12 cellular contexts compared by ENCODE assay signal in genomic region chr13:99196466-99197256, GRCh38. TPM values are rescaled to one million over a fixed set of nuclear protein-coding genes. Genes with fewer than 3 reads are reported as not detected.
A peak's percentile ranks its signal among the peaks of the same experiment; 100 is the strongest.
DNase-seq lines count a peak whose midpoint lies in the region; ATAC-seq and TF ChIP-seq lines count a peak whose summit lies in the region.
"Had no signal": no experiment of that assay in that cellular context is flagged by ENCODE, and none has a peak within 500 bp of the region (broad histone marks: within the 10 kb centered on the region; RNA-seq: fewer than 3 reads in every experiment).

No MANE protein-coding gene starts in this region.

- H3K79me2 ChIP-seq in PC-9 (ENCODE audit: low read depth) = peaks cover 34% of the 10 kb centered on the region

- H3K9ac ChIP-seq in neuronal stem cell (ENCODE audit: low read depth, low read length, poor library complexity) = no peak overlapping the region

- no peak overlapping the region for H3K4me3 ChIP-seq in AG10803 (ENCODE audit: low read length)
- H3K4me3 ChIP-seq in PC-9 = peak overlapping the region; percentile 99; the same call in 1 of the 2 replicates
- H3K4me3 ChIP-seq in fibroblast of mammary gland (ENCODE audit: control insufficient read depth, low read depth, low read length) = no peak overlapping the region
- no peak overlapping the region for H3K4me3 ChIP-seq in neuronal stem cell (ENCODE audit: low read length in 2 of 2)
- H3K4me3 ChIP-seq: sigmoid colon had no signal

- H3K27ac ChIP-seq in PC-9 = peak overlapping the region; percentile 99
- no peak overlapping the region for H3K27ac ChIP-seq in neuronal stem cell (replicated peaks; ENCODE audit: low read length)
- H3K27ac ChIP-seq: sigmoid colon had no signal

- H3K9me3 ChIP-seq in PC-9 (ENCODE audit: insufficient read depth, low read depth) (no peaks in the 10 kb centered on the region), neuronal stem cell (replicated peaks in 1 of 2; ENCODE audit: control insufficient read depth in 2 of 2, insufficient read depth in 1 of 2, low read depth in 1 of 2, low read length in 2 of 2) (no peaks in the 10 kb centered on the region)
- H3K9me3 ChIP-seq: sigmoid colon had no signal

- H3F3A ChIP-seq in PC-9 (ENCODE audit: insufficient read depth, low read depth) = peaks cover 73% of the 10 kb centered on the region

- no CpG with 5 or more reads among the region's 5 CpGs for WGBS in neuronal stem cell (ENCODE audit: extremely low coverage in 2 of 2, insufficient read length in 2 of 2, insufficient replicate concordance in 1 of 2), 2 donors

- H3K4me1 ChIP-seq in PC-9 (replicated peaks; ENCODE audit: insufficient read depth) (peaks cover 64% of the 10 kb centered on the region), neuronal stem cell (ENCODE audit: control insufficient read depth in 2 of 2, insufficient read depth in 1 of 2, low read depth in 1 of 2, low read length in 2 of 2) (peaks cover 0 to 2% of the 10 kb centered on the region in 2 donors)

- no peak overlapping the region for H3K14ac ChIP-seq in neuronal stem cell (ENCODE audit: low read length)

- H4K20me1 ChIP-seq in PC-9 (ENCODE audit: insufficient read depth) = no peaks in the 10 kb centered on the region

- DNase-seq in AG10803 (ENCODE audit: low read depth) = no peak
- peak; percentile 47 to 89 for DNase-seq in PC-9
- no peak for DNase-seq in fibroblast of mammary gland (ENCODE audit: low read depth)
- no peak for DNase-seq in neuronal stem cell (ENCODE audit: low spot score)
- DNase-seq: islet precursor cell; Right ventricle myocardium superior; sigmoid colon; stimulated activated naive CD8-positive, alpha-beta T cell treated with anti-CD3 and anti-CD28 coated beads, Interleukin-15, Interleukin-2, amounts not matched to agents 100 U/mL and 50 U/mL, for 24 hours had no signal

- H2BK5ac ChIP-seq in neuronal stem cell (ENCODE audit: low read length) = no peak overlapping the region

- BruUV-seq in PC-9 (replicated peaks; lab: Mats Ljungman, UMichigan) = no TSS peak

- H3K4ac ChIP-seq in neuronal stem cell (ENCODE audit: low read length) = no peak overlapping the region

- H4K8ac ChIP-seq in neuronal stem cell (ENCODE audit: low read depth, low read length) = no peak overlapping the region

- ATAC-seq in HG02623 (IDR thresholded peaks at IDR 0.05; ENCODE audit: unreplicated experiment) = no peak
- no peak for ATAC-seq in GM19023 (IDR thresholded peaks at IDR 0.05; ENCODE audit: unreplicated experiment)
- no peak for ATAC-seq in GM21390 (IDR thresholded peaks at IDR 0.05; ENCODE audit: unreplicated experiment)
- ATAC-seq: stimulated activated naive CD8-positive, alpha-beta T cell treated with anti-CD3 and anti-CD28 coated beads, Interleukin-15, Interleukin-2, amounts not matched to agents 100 U/mL and 50 U/mL, for 24 hours had no signal

- H4K91ac ChIP-seq in neuronal stem cell (ENCODE audit: low read depth, low read length, poor library complexity) = no peak overlapping the region

- no peak overlapping the region for H3K18ac ChIP-seq in neuronal stem cell (ENCODE audit: low read length)

- no peak overlapping the region for H2BK15ac ChIP-seq in neuronal stem cell (ENCODE audit: low read length)

- H3K36me3 ChIP-seq in PC-9 (ENCODE audit: low read depth) = no peaks in the 10 kb centered on the region
- H3K36me3 ChIP-seq in neuronal stem cell (replicated peaks in 1 of 2; ENCODE audit: control insufficient read depth in 2 of 2, insufficient read depth in 2 of 2, low read length in 2 of 2) = no peaks in the 10 kb centered on the region
- H3K36me3 ChIP-seq: sigmoid colon had no signal

- H3K4me2 ChIP-seq in PC-9 (peak overlapping the region; percentile 93), neuronal stem cell (ENCODE audit: insufficient read depth, low read length, poor library complexity, severe bottlenecking) (no peak overlapping the region)

- H2BK120ac ChIP-seq in neuronal stem cell (ENCODE audit: low read depth, low read length) = no peak overlapping the region

- CTCF ChIA-PET in PC-9 (lab: Charles Lee) = no interaction called here

- no peak overlapping the region for H2AK5ac ChIP-seq in neuronal stem cell (ENCODE audit: low read depth, low read length)

- H3K79me1 ChIP-seq in neuronal stem cell (ENCODE audit: low read depth, low read length) = peaks cover 3% of the 10 kb centered on the region

- H2AFZ ChIP-seq in PC-9 (no peak overlapping the region), neuronal stem cell (ENCODE audit: low read length) (no peak overlapping the region)

- peak; percentile 14; the same call in 1 of the 2 replicates for TF ChIP-seq CTCF in AG10803 (conservative IDR thresholded peaks at IDR 0.05; ENCODE audit: low read length)
- 0 out of 3 replicates have a peak, but pooled peaks have one; percentile 14 for TF ChIP-seq CTCF in GM12872 (IDR thresholded peaks at IDR 0.05; ENCODE audit: insufficient read depth, low read depth, low read length)
- peak; percentile 60 for TF ChIP-seq CTCF in PC-9 (conservative IDR thresholded peaks at IDR 0.05)
- peak; percentile 7 for TF ChIP-seq CTCF in fibroblast of mammary gland (conservative IDR thresholded peaks at IDR 0.05; ENCODE audit: control insufficient read depth, insufficient read depth, low read depth, low read length)

- no peak overlapping the region for H3K23ac ChIP-seq in neuronal stem cell (ENCODE audit: low read depth, low read length, poor library complexity)

- no peaks in the 10 kb centered on the region for H3K9me2 ChIP-seq in PC-9 (ENCODE audit: insufficient read depth)

- intact Hi-C loops in PC-9 (cut with micrococcal nuclease; ENCODE audit: unreplicated experiment) = loop anchor here (1.0 to 2.0 kb wide), 2 partner anchors 20 to 45 kb away; no protein-coding TSS in a partner anchor

- no peak overlapping the region for H2BK12ac ChIP-seq in neuronal stem cell (ENCODE audit: low read length)

- no peaks in the 10 kb centered on the region for H3K27me3 ChIP-seq in PC-9 (ENCODE audit: insufficient read depth, low read depth)
- no peaks in the 10 kb centered on the region for H3K27me3 ChIP-seq in neuronal stem cell (ENCODE audit: control insufficient read depth in 3 of 3, insufficient read depth in 3 of 3, low read depth in 1 of 3, low read length in 3 of 3)
- H3K27me3 ChIP-seq: sigmoid colon had no signal

- POLR2A ChIA-PET in PC-9 (lab: Charles Lee; ENCODE audit: unreplicated experiment) = no interaction called here

RNA-seq across cellular contexts. Expression of gene UBAC2, which starts 4.0 kb away (rescaled TPM):
- 80.3 and 82.2 TPM in 2 replicates for total RNA-seq in PC-9 (2021)
- 70.1 TPM for polyA plus RNA-seq in neuronal stem cell (2013, experiment 1 of 2)
- 68.4 TPM for polyA plus RNA-seq in neuronal stem cell (2013, experiment 2 of 2)

Comparison
In these comparisons a context has a peak if more than half of its experiments do, and no peak if none do; other contexts are left out.
1. DNase-seq: peak in PC-9 (2 of 2); none in AG10803 (single experiment), fibroblast of mammary gland (single experiment) and neuronal stem cell (single experiment).
2. CTCF ChIP-seq: peak in every context shown above with its lines; median percentile 60 in PC-9; 14 in AG10803; 14 in GM12872; 7 in fibroblast of mammary gland.